13 cellular contexts compared by ENCODE assay signal in the genomic region with DNA sequence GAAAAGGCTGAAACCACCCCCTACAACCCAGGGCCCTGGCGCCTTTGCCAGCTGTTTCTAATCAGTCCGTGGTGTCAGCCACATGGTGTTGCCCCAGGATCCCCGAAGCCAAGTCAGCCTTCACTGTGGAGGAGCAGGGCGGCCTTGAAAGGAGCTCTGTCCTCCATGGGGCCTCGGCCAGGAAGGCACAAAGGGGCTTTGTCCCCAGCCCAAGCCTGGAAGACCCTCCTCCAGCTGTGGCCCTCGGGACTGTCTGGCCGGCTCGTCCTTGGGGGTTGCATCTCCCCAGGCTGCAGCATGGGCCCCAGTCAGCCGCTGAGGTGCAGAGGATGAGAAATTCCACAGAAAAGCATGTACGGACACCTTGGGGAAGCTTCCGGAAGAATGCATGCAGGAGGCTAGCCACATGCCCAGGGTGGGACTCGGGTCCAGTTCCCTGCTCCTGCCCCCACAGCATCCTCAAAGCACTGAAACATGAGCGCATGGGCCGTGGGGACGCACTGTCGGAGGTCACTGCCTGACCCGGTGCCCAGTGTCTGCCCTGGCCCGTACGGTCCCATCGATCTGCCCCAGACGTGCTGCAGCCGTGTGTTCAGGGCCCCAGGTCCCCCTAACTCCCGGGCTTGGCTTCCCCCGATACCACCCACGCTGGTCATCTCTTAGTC. TPM values are rescaled to one million over a fixed set of nuclear protein-coding genes. Genes with fewer than 3 reads are reported as not detected.
DNase-seq lines count a peak whose midpoint lies in the region; ATAC-seq and TF ChIP-seq lines count a peak whose summit lies in the region.
"Had no signal": no experiment of that assay in that cellular context is flagged by ENCODE, and none has a peak within 500 bp of the region (broad histone marks: within the 10 kb centered on the region; RNA-seq: fewer than 3 reads in every experiment).

No MANE protein-coding gene starts in this region.

- H3K9me3 ChIP-seq in right cardiac atrium (ENCODE audit: control insufficient read depth, low read length) (no peaks in the 10 kb centered on the region), PC-9 (ENCODE audit: insufficient read depth, low read depth) (no peaks in the 10 kb centered on the region)

- BruUV-seq in PC-9 (replicated peaks; lab: Mats Ljungman, UMichigan) = no TSS peak

- no peaks in the 10 kb centered on the region for H3K4me1 ChIP-seq in right cardiac atrium (ENCODE audit: control insufficient read depth, insufficient read depth, low read length)
- H3K4me1 ChIP-seq in PC-9 (replicated peaks; ENCODE audit: insufficient read depth) = peaks cover 19% of the 10 kb centered on the region

- peak; percentile 23 for DNase-seq in GM12865 (ENCODE audit: low read depth)
- DNase-seq in WTC11 (ENCODE audit: low spot score) = no peak
- DNase-seq in right cardiac atrium = peak; percentile 40 to 72 (median 66)
- no peak for DNase-seq in ureter (ENCODE audit: low spot score)
- DNase-seq in NCI-H2227 (lab: John Stamatoyannopoulos, UW; ENCODE audit: unreplicated experiment) = no peak
- DNase-seq in PC-9 = no peak
- DNase-seq: activated CD4-positive, alpha-beta T cell treated with anti-CD3 and anti-CD28 coated beads, Interleukin-2, amount 50 U/mL, for 1 hour; NCI-H2227 treated with DMSO at 0.1 percent for 48 hours; SHP77 treated with DMSO at 0.1 percent for 48 hours had no signal

- 0 out of 2 replicates have a peak overlapping the region, but pooled peaks have one; percentile 48 for H3K27ac Mint-ChIP-seq in WTC11
- H3K27ac Mint-ChIP-seq in stimulated activated memory B cell treated with anti-CD40 and anti-IgM and Interleukin-4, amounts not matched to agents 10 μg/mL and 1 μg/mL and 100 μg/mL, for 72 hours = no peak overlapping the region

- H3K36me3 ChIP-seq in PC-9 (ENCODE audit: low read depth) = no peaks in the 10 kb centered on the region
- H3K36me3 ChIP-seq: neural progenitor cell had no signal

- WGBS in right cardiac atrium = 82% methylated on average over 25 of the region's 25 CpGs

- H3K27ac ChIP-seq in right cardiac atrium (ENCODE audit: low read length) (no peak overlapping the region), PC-9 (no peak overlapping the region)
- H3K27ac ChIP-seq: KMS-11, neural progenitor cell had no signal

- H3K36me3 Mint-ChIP-seq in WTC11 = no peaks in the 10 kb centered on the region; the same call in 1 of the 2 replicates
- H3K36me3 Mint-ChIP-seq in stimulated activated memory B cell treated with anti-CD40 and anti-IgM and Interleukin-4, amounts not matched to agents 10 μg/mL and 1 μg/mL and 100 μg/mL, for 72 hours = no peaks in the 10 kb centered on the region
- H3K36me3 Mint-ChIP-seq: neural progenitor cell had no signal

- H3K4me1 Mint-ChIP-seq in WTC11 = peaks cover 18% of the 10 kb centered on the region
- peaks cover 29% of the 10 kb centered on the region for H3K4me1 Mint-ChIP-seq in stimulated activated memory B cell treated with anti-CD40 and anti-IgM and Interleukin-4, amounts not matched to agents 10 μg/mL and 1 μg/mL and 100 μg/mL, for 72 hours

- no peaks in the 10 kb centered on the region for H3K27me3 ChIP-seq in right cardiac atrium (ENCODE audit: control insufficient read depth, insufficient read depth)
- no peaks in the 10 kb centered on the region for H3K27me3 ChIP-seq in PC-9 (ENCODE audit: insufficient read depth, low read depth)
- H3K27me3 ChIP-seq: neural progenitor cell had no signal

- H3K79me2 ChIP-seq in PC-9 (ENCODE audit: low read depth) = no peaks in the 10 kb centered on the region

- no peak for ATAC-seq in WTC11
- peak in 1 of 2 donors; percentile 2 for ATAC-seq in right cardiac atrium
- peak; percentile 16 for ATAC-seq in stimulated activated memory B cell treated with anti-CD40 and anti-IgM and Interleukin-4, amounts not matched to agents 10 μg/mL and 1 μg/mL and 100 μg/mL, for 72 hours
- no peak for ATAC-seq in GM21825 (IDR thresholded peaks at IDR 0.05; ENCODE audit: unreplicated experiment)

- peaks cover 9% of the 10 kb centered on the region; the same call in 1 of the 2 replicates for H3F3A ChIP-seq in PC-9 (ENCODE audit: insufficient read depth, low read depth)

- no peak overlapping the region for H3K4me2 ChIP-seq in PC-9
- H3K4me2 ChIP-seq: KMS-11, neural progenitor cell had no signal

- H3K4me3 ChIP-seq in GM12865 (ENCODE audit: low read depth, low read length) (no peak overlapping the region), right cardiac atrium (ENCODE audit: low read length) (no peak overlapping the region), PC-9 (no peak overlapping the region)
- H3K4me3 ChIP-seq: neural progenitor cell had no signal

- no peaks in the 10 kb centered on the region for H3K9me3 Mint-ChIP-seq in WTC11
- no peaks in the 10 kb centered on the region for H3K9me3 Mint-ChIP-seq in stimulated activated memory B cell treated with anti-CD40 and anti-IgM and Interleukin-4, amounts not matched to agents 10 μg/mL and 1 μg/mL and 100 μg/mL, for 72 hours
- H3K9me3 Mint-ChIP-seq: neural progenitor cell had no signal

- intact Hi-C loops in right cardiac atrium (cut with DNase I) (no loop called here), PC-9 (cut with micrococcal nuclease; ENCODE audit: unreplicated experiment) (no loop called here)

- no peak overlapping the region for H3K4me3 Mint-ChIP-seq in WTC11
- no peak overlapping the region for H3K4me3 Mint-ChIP-seq in stimulated activated memory B cell treated with anti-CD40 and anti-IgM and Interleukin-4, amounts not matched to agents 10 μg/mL and 1 μg/mL and 100 μg/mL, for 72 hours

- no peaks in the 10 kb centered on the region for H4K20me1 ChIP-seq in PC-9 (ENCODE audit: insufficient read depth)

- CTCF ChIA-PET in WTC11 (lab: Charles Lee) = interaction anchor here (5.2 kb wide), 1 partner anchor 18 kb away, joined by 24 read pairs; no protein-coding TSS in a partner anchor
- CTCF ChIA-PET in PC-9 (lab: Charles Lee) = no interaction called here

- POLR2A ChIA-PET in WTC11 (lab: Charles Lee) (interaction anchor here (0.7 kb wide), 1 partner anchor 25 kb away, joined by 3 read pairs; no protein-coding TSS in a partner anchor), PC-9 (lab: Charles Lee; ENCODE audit: unreplicated experiment) (no interaction called here)

- no peaks in the 10 kb centered on the region for H3K9me2 ChIP-seq in PC-9 (ENCODE audit: insufficient read depth)

- H3K27me3 Mint-ChIP-seq in WTC11 (ENCODE audit: low read depth) = no peaks in the 10 kb centered on the region
- H3K27me3 Mint-ChIP-seq in stimulated activated memory B cell treated with anti-CD40 and anti-IgM and Interleukin-4, amounts not matched to agents 10 μg/mL and 1 μg/mL and 100 μg/mL, for 72 hours = peaks cover 80% of the 10 kb centered on the region

- TF ChIP-seq CTCF in GM12865 (IDR thresholded peaks at IDR 0.05; ENCODE audit: insufficient read depth, low read depth, low read length, missing control alignments) (no peak), WTC11 (IDR thresholded peaks at IDR 0.05) (no peak), PC-9 (conservative IDR thresholded peaks at IDR 0.05) (no peak)

- no peak overlapping the region for H2AFZ ChIP-seq in PC-9
- H2AFZ ChIP-seq: neural progenitor cell had no signal

TF ChIP-seq in WTC11, 78 proteins besides CTCF, POLR2A, EP300 and RAD21:
- TF ChIP-seq NR2C2 (CRISPR knock-in tag; IDR thresholded peaks at IDR 0.05) = no peak
- no peak for TF ChIP-seq ELF4 (CRISPR knock-in tag; IDR thresholded peaks at IDR 0.05; ENCODE audit: low read depth)
- TF ChIP-seq, protein P1, sequence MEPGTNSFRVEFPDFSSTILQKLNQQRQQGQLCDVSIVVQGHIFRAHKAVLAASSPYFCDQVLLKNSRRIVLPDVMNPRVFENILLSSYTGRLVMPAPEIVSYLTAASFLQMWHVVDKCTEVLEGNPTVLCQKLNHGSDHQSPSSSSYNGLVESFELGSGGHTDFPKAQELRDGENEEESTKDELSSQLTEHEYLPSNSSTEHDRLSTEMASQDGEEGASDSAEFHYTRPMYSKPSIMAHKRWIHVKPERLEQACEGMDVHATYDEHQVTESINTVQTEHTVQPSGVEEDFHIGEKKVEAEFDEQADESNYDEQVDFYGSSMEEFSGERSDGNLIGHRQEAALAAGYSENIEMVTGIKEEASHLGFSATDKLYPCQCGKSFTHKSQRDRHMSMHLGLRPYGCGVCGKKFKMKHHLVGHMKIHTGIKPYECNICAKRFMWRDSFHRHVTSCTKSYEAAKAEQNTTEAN (CRISPR knock-in tag; IDR thresholded peaks at IDR 0.05) = no peak
- no peak for TF ChIP-seq OVOL2 (CRISPR knock-in tag; IDR thresholded peaks at IDR 0.05; ENCODE audit: borderline replicate concordance)
- TF ChIP-seq, protein P2, sequence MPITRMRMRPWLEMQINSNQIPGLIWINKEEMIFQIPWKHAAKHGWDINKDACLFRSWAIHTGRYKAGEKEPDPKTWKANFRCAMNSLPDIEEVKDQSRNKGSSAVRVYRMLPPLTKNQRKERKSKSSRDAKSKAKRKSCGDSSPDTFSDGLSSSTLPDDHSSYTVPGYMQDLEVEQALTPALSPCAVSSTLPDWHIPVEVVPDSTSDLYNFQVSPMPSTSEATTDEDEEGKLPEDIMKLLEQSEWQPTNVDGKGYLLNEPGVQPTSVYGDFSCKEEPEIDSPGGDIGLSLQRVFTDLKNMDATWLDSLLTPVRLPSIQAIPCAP (CRISPR knock-in tag; IDR thresholded peaks at IDR 0.05) = no peak

RNA-seq across cellular contexts. Expression of a gene that starts 38.6 kb away (rescaled TPM):
- total RNA-seq in WTC11 (2021) (37.1 to 41.4 TPM (median 39.7 TPM) in 3 replicates), right cardiac atrium (10 to 100 TPM; 16.0 to 20.3 (median 19.1) TPM), ureter (42.6 TPM), PC-9 (2021) (29.0 and 32.6 TPM in 2 replicates)
- 14.1 TPM for polyA plus RNA-seq in right cardiac atrium

Comparison
In these comparisons a context has a peak if more than half of its experiments do, and no peak if none do; other contexts are left out.
1. DNase-seq: peak in GM12865 (single experiment) and right cardiac atrium (3 of 3); none in WTC11 (single experiment), ureter (single experiment), NCI-H2227 (single experiment) and PC-9 (0 of 2).